Comparison of ENCODE assay signal across 1 cellular context in genomic region chr17:78377858-78378224, GRCh38.
TF ChIP-seq lines count a peak whose summit lies in the region.

No MANE protein-coding gene starts in this region.

TF ChIP-seq in HepG2, 621 proteins besides CTCF, POLR2A, EP300 and RAD21 (continues in another document):
- TF ChIP-seq HBP1 (CRISPR knock-in tag; IDR thresholded peaks at IDR 0.05; ENCODE audit: low read depth) (0 out of 2 replicates have a peak, but pooled peaks have one; percentile 1), FOSL1 (CRISPR knock-in tag; IDR thresholded peaks at IDR 0.05; ENCODE audit: borderline replicate concordance) (no peak), ZNF460 (CRISPR knock-in tag; IDR thresholded peaks at IDR 0.05; ENCODE audit: borderline replicate concordance) (no peak), ZNF646 (CRISPR knock-in tag; IDR thresholded peaks at IDR 0.05) (no peak), ZIK1 (CRISPR knock-in tag; IDR thresholded peaks at IDR 0.05; ENCODE audit: borderline replicate concordance, low read depth) (no peak), ETV6 (CRISPR knock-in tag; conservative IDR thresholded peaks at IDR 0.05) (no peak), ZFP36L1 (CRISPR knock-in tag; IDR thresholded peaks at IDR 0.05) (no peak), ZNF773 (CRISPR knock-in tag; IDR thresholded peaks at IDR 0.05; ENCODE audit: borderline replicate concordance) (no peak), ZNF569 (CRISPR knock-in tag; IDR thresholded peaks at IDR 0.05; ENCODE audit: borderline replicate concordance) (no peak), DPF2 (CRISPR knock-in tag; IDR thresholded peaks at IDR 0.05; ENCODE audit: borderline replicate concordance, low read depth) (no peak), ZNF317 (CRISPR knock-in tag; IDR thresholded peaks at IDR 0.05) (no peak), ZFP91 (CRISPR knock-in tag; IDR thresholded peaks at IDR 0.05; ENCODE audit: borderline replicate concordance) (no peak; the same call in 1 of the 2 replicates), TCF12 (IDR thresholded peaks at IDR 0.05) (no peak), TCF12 (CRISPR knock-in tag; IDR thresholded peaks at IDR 0.05) (no peak), ZSCAN25 (CRISPR knock-in tag; IDR thresholded peaks at IDR 0.05) (no peak), RFXAP (CRISPR knock-in tag; IDR thresholded peaks at IDR 0.05; ENCODE audit: borderline replicate concordance) (0 out of 2 replicates have a peak, but pooled peaks have one; percentile 35), HDAC2 (CRISPR knock-in tag; IDR thresholded peaks at IDR 0.05) (no peak), ZNF549 (CRISPR knock-in tag; IDR thresholded peaks at IDR 0.05) (no peak), GTF2F1 (IDR thresholded peaks at IDR 0.05; ENCODE audit: low read length) (no peak), RARG (CRISPR knock-in tag; IDR thresholded peaks at IDR 0.05; ENCODE audit: low read depth) (0 out of 2 replicates have a peak, but pooled peaks have one; percentile 3), ZNF891 (CRISPR knock-in tag; IDR thresholded peaks at IDR 0.05) (no peak), ZNF256 (CRISPR knock-in tag; conservative IDR thresholded peaks at IDR 0.05) (no peak), NONO (IDR thresholded peaks at IDR 0.05) (no peak), NONO (CRISPR knock-in tag; conservative IDR thresholded peaks at IDR 0.05) (no peak), RFX3 (CRISPR knock-in tag; IDR thresholded peaks at IDR 0.05) (no peak), NKX3-1 (CRISPR knock-in tag; IDR thresholded peaks at IDR 0.05) (no peak), ZKSCAN5 (CRISPR knock-in tag; IDR thresholded peaks at IDR 0.05) (0 out of 2 replicates have a peak, but pooled peaks have one; percentile 34)
- TF ChIP-seq, protein P1, sequence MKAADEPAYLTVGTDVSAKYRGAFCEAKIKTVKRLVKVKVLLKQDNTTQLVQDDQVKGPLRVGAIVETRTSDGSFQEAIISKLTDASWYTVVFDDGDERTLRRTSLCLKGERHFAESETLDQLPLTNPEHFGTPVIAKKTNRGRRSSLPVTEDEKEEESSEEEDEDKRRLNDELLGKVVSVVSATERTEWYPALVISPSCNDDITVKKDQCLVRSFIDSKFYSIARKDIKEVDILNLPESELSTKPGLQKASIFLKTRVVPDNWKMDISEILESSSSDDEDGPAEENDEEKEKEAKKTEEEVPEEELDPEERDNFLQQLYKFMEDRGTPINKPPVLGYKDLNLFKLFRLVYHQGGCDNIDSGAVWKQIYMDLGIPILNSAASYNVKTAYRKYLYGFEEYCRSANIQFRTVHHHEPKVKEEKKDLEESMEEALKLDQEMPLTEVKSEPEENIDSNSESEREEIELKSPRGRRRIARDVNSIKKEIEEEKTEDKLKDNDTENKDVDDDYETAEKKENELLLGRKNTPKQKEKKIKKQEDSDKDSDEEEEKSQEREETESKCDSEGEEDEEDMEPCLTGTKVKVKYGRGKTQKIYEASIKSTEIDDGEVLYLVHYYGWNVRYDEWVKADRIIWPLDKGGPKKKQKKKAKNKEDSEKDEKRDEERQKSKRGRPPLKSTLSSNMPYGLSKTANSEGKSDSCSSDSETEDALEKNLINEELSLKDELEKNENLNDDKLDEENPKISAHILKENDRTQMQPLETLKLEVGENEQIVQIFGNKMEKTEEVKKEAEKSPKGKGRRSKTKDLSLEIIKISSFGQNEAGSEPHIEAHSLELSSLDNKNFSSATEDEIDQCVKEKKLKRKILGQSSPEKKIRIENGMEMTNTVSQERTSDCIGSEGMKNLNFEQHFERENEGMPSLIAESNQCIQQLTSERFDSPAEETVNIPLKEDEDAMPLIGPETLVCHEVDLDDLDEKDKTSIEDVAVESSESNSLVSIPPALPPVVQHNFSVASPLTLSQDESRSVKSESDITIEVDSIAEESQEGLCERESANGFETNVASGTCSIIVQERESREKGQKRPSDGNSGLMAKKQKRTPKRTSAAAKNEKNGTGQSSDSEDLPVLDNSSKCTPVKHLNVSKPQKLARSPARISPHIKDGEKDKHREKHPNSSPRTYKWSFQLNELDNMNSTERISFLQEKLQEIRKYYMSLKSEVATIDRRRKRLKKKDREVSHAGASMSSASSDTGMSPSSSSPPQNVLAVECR (CRISPR knock-in tag; IDR thresholded peaks at IDR 0.05; ENCODE audit: borderline replicate concordance): no peak
- TF ChIP-seq, protein P2, sequence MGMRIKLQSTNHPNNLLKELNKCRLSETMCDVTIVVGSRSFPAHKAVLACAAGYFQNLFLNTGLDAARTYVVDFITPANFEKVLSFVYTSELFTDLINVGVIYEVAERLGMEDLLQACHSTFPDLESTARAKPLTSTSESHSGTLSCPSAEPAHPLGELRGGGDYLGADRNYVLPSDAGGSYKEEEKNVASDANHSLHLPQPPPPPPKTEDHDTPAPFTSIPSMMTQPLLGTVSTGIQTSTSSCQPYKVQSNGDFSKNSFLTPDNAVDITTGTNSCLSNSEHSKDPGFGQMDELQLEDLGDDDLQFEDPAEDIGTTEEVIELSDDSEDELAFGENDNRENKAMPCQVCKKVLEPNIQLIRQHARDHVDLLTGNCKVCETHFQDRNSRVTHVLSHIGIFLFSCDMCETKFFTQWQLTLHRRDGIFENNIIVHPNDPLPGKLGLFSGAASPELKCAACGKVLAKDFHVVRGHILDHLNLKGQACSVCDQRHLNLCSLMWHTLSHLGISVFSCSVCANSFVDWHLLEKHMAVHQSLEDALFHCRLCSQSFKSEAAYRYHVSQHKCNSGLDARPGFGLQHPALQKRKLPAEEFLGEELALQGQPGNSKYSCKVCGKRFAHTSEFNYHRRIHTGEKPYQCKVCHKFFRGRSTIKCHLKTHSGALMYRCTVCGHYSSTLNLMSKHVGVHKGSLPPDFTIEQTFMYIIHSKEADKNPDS (CRISPR knock-in tag; IDR thresholded peaks at IDR 0.05): no peak
- TF ChIP-seq, protein P3, sequence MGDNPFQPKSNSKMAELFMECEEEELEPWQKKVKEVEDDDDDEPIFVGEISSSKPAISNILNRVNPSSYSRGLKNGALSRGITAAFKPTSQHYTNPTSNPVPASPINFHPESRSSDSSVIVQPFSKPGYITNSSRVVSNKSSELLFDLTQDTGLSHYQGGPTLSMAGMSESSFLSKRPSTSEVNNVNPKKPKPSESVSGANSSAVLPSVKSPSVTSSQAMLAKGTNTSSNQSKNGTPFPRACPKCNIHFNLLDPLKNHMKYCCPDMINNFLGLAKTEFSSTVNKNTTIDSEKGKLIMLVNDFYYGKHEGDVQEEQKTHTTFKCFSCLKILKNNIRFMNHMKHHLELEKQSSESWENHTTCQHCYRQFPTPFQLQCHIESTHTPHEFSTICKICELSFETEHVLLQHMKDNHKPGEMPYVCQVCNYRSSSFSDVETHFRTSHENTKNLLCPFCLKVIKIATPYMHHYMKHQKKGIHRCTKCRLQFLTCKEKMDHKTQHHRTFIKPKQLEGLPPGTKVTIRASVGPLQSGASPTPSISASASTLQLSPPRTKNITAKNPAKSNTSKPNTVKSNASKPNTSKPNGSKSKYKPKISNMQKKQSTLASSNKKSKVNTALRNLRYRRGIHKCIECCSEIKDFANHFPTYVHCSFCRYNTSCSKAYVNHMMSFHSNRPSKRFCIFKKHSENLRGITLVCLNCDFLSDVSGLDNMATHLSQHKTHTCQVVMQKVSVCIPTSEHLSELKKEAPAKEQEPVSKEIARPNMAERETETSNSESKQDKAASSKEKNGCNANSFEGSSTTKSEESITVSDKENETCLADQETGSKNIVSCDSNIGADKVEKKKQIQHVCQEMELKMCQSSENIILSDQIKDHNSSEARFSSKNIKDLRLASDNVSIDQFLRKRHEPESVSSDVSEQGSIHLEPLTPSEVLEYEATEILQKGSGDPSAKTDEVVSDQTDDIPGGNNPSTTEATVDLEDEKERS (CRISPR knock-in tag; IDR thresholded peaks at IDR 0.05): 0 out of 2 replicates have a peak, but pooled peaks have one; percentile 37
- TF ChIP-seq, protein P4, sequence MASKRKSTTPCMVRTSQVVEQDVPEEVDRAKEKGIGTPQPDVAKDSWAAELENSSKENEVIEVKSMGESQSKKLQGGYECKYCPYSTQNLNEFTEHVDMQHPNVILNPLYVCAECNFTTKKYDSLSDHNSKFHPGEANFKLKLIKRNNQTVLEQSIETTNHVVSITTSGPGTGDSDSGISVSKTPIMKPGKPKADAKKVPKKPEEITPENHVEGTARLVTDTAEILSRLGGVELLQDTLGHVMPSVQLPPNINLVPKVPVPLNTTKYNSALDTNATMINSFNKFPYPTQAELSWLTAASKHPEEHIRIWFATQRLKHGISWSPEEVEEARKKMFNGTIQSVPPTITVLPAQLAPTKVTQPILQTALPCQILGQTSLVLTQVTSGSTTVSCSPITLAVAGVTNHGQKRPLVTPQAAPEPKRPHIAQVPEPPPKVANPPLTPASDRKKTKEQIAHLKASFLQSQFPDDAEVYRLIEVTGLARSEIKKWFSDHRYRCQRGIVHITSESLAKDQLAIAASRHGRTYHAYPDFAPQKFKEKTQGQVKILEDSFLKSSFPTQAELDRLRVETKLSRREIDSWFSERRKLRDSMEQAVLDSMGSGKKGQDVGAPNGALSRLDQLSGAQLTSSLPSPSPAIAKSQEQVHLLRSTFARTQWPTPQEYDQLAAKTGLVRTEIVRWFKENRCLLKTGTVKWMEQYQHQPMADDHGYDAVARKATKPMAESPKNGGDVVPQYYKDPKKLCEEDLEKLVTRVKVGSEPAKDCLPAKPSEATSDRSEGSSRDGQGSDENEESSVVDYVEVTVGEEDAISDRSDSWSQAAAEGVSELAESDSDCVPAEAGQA (IDR thresholded peaks at IDR 0.05; ENCODE audit: low read depth): no peak
- TF ChIP-seq, protein P4 (CRISPR knock-in tag; IDR thresholded peaks at IDR 0.05; ENCODE audit: borderline replicate concordance): no peak
